ENCODE assay signal across 10 cellular contexts in genomic region chr6:137155830-137156229, GRCh38. TPM values are rescaled to one million over a fixed set of nuclear protein-coding genes. Genes with fewer than 3 reads are reported as not detected.
DNase-seq lines count a peak whose midpoint lies in the region; ATAC-seq, FAIRE-seq and TF ChIP-seq lines count a peak whose summit lies in the region.
"Had no signal": no experiment of that assay in that cellular context is flagged by ENCODE, and none has a peak within 500 bp of the region (broad histone marks: within the 10 kb centered on the region; RNA-seq: fewer than 3 reads in every experiment).

No MANE protein-coding gene starts in this region.

- no peak overlapping the region for H3K4me3 ChIP-seq in epithelial cell of esophagus (ENCODE audit: low read length)
- no peak overlapping the region for H3K4me3 ChIP-seq in gastrocnemius medialis

- H3K36me3 ChIP-seq in gastrocnemius medialis: no peaks in the 10 kb centered on the region

- H3K27ac ChIP-seq in RWPE1 (no peak overlapping the region), gastrocnemius medialis (no peak overlapping the region)

- no peaks in the 10 kb centered on the region for H3K27me3 ChIP-seq in gastrocnemius medialis

- CTCF ChIA-PET in RWPE1 (lab: Yijun Ruan, JAX): interaction anchor here (0.6 to 1.4 kb wide), 4 partner anchors 10 to 1320 kb away, joined by 3 to 5 read pairs (median 4); no protein-coding TSS in a partner anchor

- POLR2A ChIA-PET in RWPE1 (lab: Yijun Ruan, JAX; ENCODE audit: low non-redundant PET): no interaction called here

- peaks cover 0 to 4% (median 0%) of the 10 kb centered on the region in 3 donors for H3K9me3 ChIP-seq in gastrocnemius medialis

- TF ChIP-seq POLR2A in gastrocnemius medialis (IDR thresholded peaks at IDR 0.05): no peak
- no peak for TF ChIP-seq POLR2A in H54 (IDR thresholded peaks at IDR 0.05; ENCODE audit: low read depth, low read length)

- no peak for TF ChIP-seq CTCF in RWPE1 (conservative IDR thresholded peaks at IDR 0.05; ENCODE audit: low read depth)
- peak; percentile 22 for TF ChIP-seq CTCF in epithelial cell of esophagus (IDR thresholded peaks at IDR 0.05; ENCODE audit: insufficient read depth, low read depth, low read length, missing control alignments)
- TF ChIP-seq CTCF in gastrocnemius medialis (IDR thresholded peaks at IDR 0.05 in 4 of 5, conservative IDR thresholded peaks at IDR 0.05 in 1 of 5): no peak

- DNase-seq in Ammon's horn (ENCODE audit: low spot score) (peak; percentile 14), RWPE1 (ENCODE audit: low spot score) (peak; percentile 79), epithelial cell of esophagus (ENCODE audit: low read depth) (peak; percentile 88), gastrocnemius medialis (no peak), H54 (ENCODE audit: insufficient read length, low spot score) (no peak)
- DNase-seq: NCI-H748 treated with DMSO at 0.1 percent for 48 hours had no signal

- in situ Hi-C loops in gastrocnemius medialis (cut with MboI; ENCODE audit: low sequenced_read_pairs in 4 of 4): no loop called here

- no peak for FAIRE-seq in H54 (lab: Jason Lieb, UNC)
- FAIRE-seq: endometrium had no signal

- H3K4me1 ChIP-seq in gastrocnemius medialis: no peaks in the 10 kb centered on the region

- intact Hi-C loops in gastrocnemius medialis (cut with DNase I; ENCODE audit: low total_unique reads): no loop called here

- peak; percentile 74 for ATAC-seq in GM21423 (IDR thresholded peaks at IDR 0.05; ENCODE audit: unreplicated experiment)
- ATAC-seq in GM21737 (IDR thresholded peaks at IDR 0.05; ENCODE audit: unreplicated experiment): no peak
- ATAC-seq in gastrocnemius medialis: no peak
- no peak for ATAC-seq in GM21526 (IDR thresholded peaks at IDR 0.05; ENCODE audit: low FRiP score, unreplicated experiment)

RNA-seq across cellular contexts. Expression of gene IL22RA2, which starts 17.6 kb away (rescaled TPM):
- total RNA-seq in gastrocnemius medialis: not detected

Comparison
In these comparisons a context has a peak if more than half of its experiments do, and no peak if none do; other contexts are left out.
1. DNase-seq: peak in Ammon's horn (single experiment), RWPE1 (single experiment) and epithelial cell of esophagus (single experiment); none in gastrocnemius medialis (0 of 2) and H54 (single experiment).